Comparison of ENCODE assay signal across 21 cellular contexts in the genomic region with DNA sequence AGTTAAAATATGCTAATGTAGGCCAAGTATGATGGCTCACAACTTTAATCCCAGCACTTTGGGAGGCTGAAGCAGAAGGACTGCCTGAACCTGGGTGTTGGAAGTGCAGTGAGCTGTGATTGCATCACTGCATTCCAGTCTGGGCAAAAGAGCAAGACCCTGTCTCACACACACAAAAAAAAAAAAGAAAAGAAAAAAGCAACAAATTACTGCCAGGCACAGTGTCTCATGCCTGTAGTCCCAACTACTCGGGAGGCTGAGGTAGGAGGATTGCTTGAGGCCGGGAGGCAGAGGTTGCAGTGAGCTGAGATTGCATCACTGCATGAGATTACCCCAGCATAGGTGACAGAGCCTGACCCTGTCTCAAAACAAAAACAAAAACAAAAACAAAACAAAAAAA.
DNase-seq lines count a peak whose midpoint lies in the region; TF ChIP-seq lines count a peak whose summit lies in the region.
"Had no signal": no experiment of that assay in that cellular context is flagged by ENCODE, and none has a peak within 500 bp of the region (broad histone marks: within the 10 kb centered on the region; RNA-seq: fewer than 3 reads in every experiment).

No MANE protein-coding gene starts in this region.

- H3K27me3 ChIP-seq in fibroblast of lung (ENCODE audit: control insufficient read depth, insufficient read depth, low read length) (no peaks in the 10 kb centered on the region), mesendoderm (ENCODE audit: insufficient read depth, low read length, poor library complexity) (no peaks in the 10 kb centered on the region), GM23248 (replicated peaks; ENCODE audit: insufficient read depth) (no peaks in the 10 kb centered on the region)
- H3K27me3 ChIP-seq: esophagus squamous epithelium, heart left ventricle, sigmoid colon had no signal

- H3K79me2 ChIP-seq in fibroblast of lung (ENCODE audit: control insufficient read depth, insufficient read depth, low read length) (peaks cover 2% of the 10 kb centered on the region), mesendoderm (ENCODE audit: control insufficient read depth, insufficient read depth, low read length) (no peaks in the 10 kb centered on the region), GM23248 (ENCODE audit: insufficient read depth) (peaks cover 92% of the 10 kb centered on the region)

- no peaks in the 10 kb centered on the region for H3K36me3 ChIP-seq in fibroblast of lung (ENCODE audit: control insufficient read depth, insufficient read depth, low read length)
- H3K36me3 ChIP-seq in mesendoderm (ENCODE audit: control insufficient read depth, insufficient read depth, low read length): no peaks in the 10 kb centered on the region
- H3K36me3 ChIP-seq in GM23248 (ENCODE audit: low read depth): no peaks in the 10 kb centered on the region
- H3K36me3 ChIP-seq: esophagus squamous epithelium, heart left ventricle, sigmoid colon had no signal

- H4K20me1 ChIP-seq in fibroblast of lung (ENCODE audit: control insufficient read depth, extremely low read depth, insufficient read depth, low read length): no peaks in the 10 kb centered on the region
- H4K20me1 ChIP-seq in GM23248 (ENCODE audit: insufficient read depth): no peaks in the 10 kb centered on the region

- peak; percentile 5 for DNase-seq in ELF-1 (ENCODE audit: low read depth, low spot score)
- DNase-seq in NCI-H226: peak; percentile 45
- peak; percentile 14 to 63 for DNase-seq in fibroblast of lung (ENCODE audit: low read depth in 2 of 2)
- peak; percentile 57 for DNase-seq in mesendoderm
- no peak for DNase-seq in head of caudate nucleus
- DNase-seq in GM23248: no peak
- no peak for DNase-seq in NCI-H146 treated with DMSO at 0.1 percent for 48 hours (lab: John Stamatoyannopoulos, UW; ENCODE audit: unreplicated experiment)
- DNase-seq: activated naive CD8-positive, alpha-beta T cell treated with anti-CD3 and anti-CD28 coated beads, Interleukin-2, amount 50 U/mL, for 24 hours; esophagus squamous epithelium; H9; heart left ventricle; NCI-H1105 treated with DMSO at 0.1 percent for 48 hours; NCI-H526 treated with DMSO at 0.1 percent for 48 hours; posterior cingulate gyrus; sigmoid colon; substantia nigra; T-helper 2 cell had no signal

- H3K9ac ChIP-seq in fibroblast of lung (ENCODE audit: insufficient read depth, low read length) (no peak overlapping the region), mesendoderm (ENCODE audit: low read length) (no peak overlapping the region), GM23248 (no peak overlapping the region)

- H3F3A ChIP-seq in GM23248 (ENCODE audit: insufficient read depth): no peaks in the 10 kb centered on the region

- no CpG with 5 or more reads among the region's 2 CpGs for WGBS in mesendoderm (ENCODE audit: extremely low coverage, insufficient coverage, low lambda C conversion rate)
- WGBS in GM23248 (ENCODE audit: low coverage in 1 of 2, low lambda C conversion rate in 2 of 2, missing lambda C conversion rate in 2 of 2), 2 experiments: 94% methylated on average over 2 of the region's 2 CpGs

- H2AK5ac ChIP-seq in mesendoderm (ENCODE audit: low read length): no peak overlapping the region

- H3K4me2 ChIP-seq in fibroblast of lung (ENCODE audit: extremely low read depth, insufficient read depth, low read length) (no peak overlapping the region), mesendoderm (ENCODE audit: low read length) (no peak overlapping the region), GM23248 (ENCODE audit: unreplicated experiment) (no peak overlapping the region)

- H2BK5ac ChIP-seq in mesendoderm (ENCODE audit: low read length): no peak overlapping the region

- H3K9me3 ChIP-seq in fibroblast of lung (ENCODE audit: control insufficient read depth, insufficient read depth, low read depth, low read length) (no peaks in the 10 kb centered on the region), GM23248 (ENCODE audit: low read depth) (no peaks in the 10 kb centered on the region)
- H3K9me3 ChIP-seq: esophagus squamous epithelium, heart left ventricle, sigmoid colon had no signal

- H3K9me2 ChIP-seq in GM23248 (ENCODE audit: insufficient read depth): no peaks in the 10 kb centered on the region

- H4K5ac ChIP-seq in mesendoderm (ENCODE audit: low read length): no peak overlapping the region

- intact Hi-C loops in head of caudate nucleus (cut with DNase I): no loop called here

- no peak overlapping the region for H3K27ac ChIP-seq in fibroblast of lung (ENCODE audit: insufficient read depth, low read length)
- no peak overlapping the region for H3K27ac ChIP-seq in mesendoderm (ENCODE audit: low read depth, low read length)
- no peak overlapping the region for H3K27ac ChIP-seq in GM23248
- H3K27ac ChIP-seq: coronary artery, esophagus squamous epithelium, heart left ventricle, RWPE1, sigmoid colon, SK-N-MC, VCaP had no signal

- H2AFZ ChIP-seq in fibroblast of lung (ENCODE audit: low read length) (no peak overlapping the region), GM23248 (no peak overlapping the region)

- H3K56ac ChIP-seq in mesendoderm (ENCODE audit: low read length): no peak overlapping the region

- H3K4me3 ChIP-seq in fibroblast of lung (replicated peaks in 1 of 4; ENCODE audit: control extremely low read depth in 1 of 4, insufficient read depth in 1 of 4, low read depth in 3 of 4, low read length in 4 of 4): no peak overlapping the region
- no peak overlapping the region for H3K4me3 ChIP-seq in mesendoderm (ENCODE audit: low read length)
- H3K4me3 ChIP-seq in GM23248: no peak overlapping the region
- H3K4me3 ChIP-seq: coronary artery, esophagus squamous epithelium, heart left ventricle, sigmoid colon, SK-N-MC had no signal

- no peak for TF ChIP-seq CTCF in fibroblast of lung (conservative IDR thresholded peaks at IDR 0.05 in 1 of 2, IDR thresholded peaks at IDR 0.05 in 1 of 2; ENCODE audit: low read depth in 1 of 2, low read length in 2 of 2)

- H2BK120ac ChIP-seq in mesendoderm (ENCODE audit: low read depth, low read length): peak overlapping the region; percentile 23

- H2BK15ac ChIP-seq in mesendoderm (replicated peaks; ENCODE audit: low read depth): no peak overlapping the region

- no peak overlapping the region for H3K18ac ChIP-seq in mesendoderm (ENCODE audit: low read length)

- no peaks in the 10 kb centered on the region for H3K79me1 ChIP-seq in mesendoderm (ENCODE audit: low read length)

- peaks cover 4% of the 10 kb centered on the region for H3K4me1 ChIP-seq in fibroblast of lung (ENCODE audit: control insufficient read depth, extremely low read depth, insufficient read depth, low read length)
- no peaks in the 10 kb centered on the region for H3K4me1 ChIP-seq in mesendoderm (ENCODE audit: control insufficient read depth, low read depth, low read length)
- H3K4me1 ChIP-seq in GM23248 (ENCODE audit: insufficient read depth): peaks cover 20% of the 10 kb centered on the region

- no peak overlapping the region for H3K4ac ChIP-seq in mesendoderm (ENCODE audit: low read depth, low read length)

- in situ Hi-C loops in GM23248 (cut with MboI): no loop called here

- peak overlapping the region; percentile 76 for H4K8ac ChIP-seq in mesendoderm (ENCODE audit: low read depth, low read length)

- no peak overlapping the region for H3K23ac ChIP-seq in mesendoderm (ENCODE audit: low read length)

Comparison
In these comparisons a context has a peak if more than half of its experiments do, and no peak if none do; other contexts are left out.
1. DNase-seq: peak in ELF-1 (single experiment), NCI-H226 (single experiment), fibroblast of lung (2 of 2) and mesendoderm (single experiment); none in head of caudate nucleus (0 of 42), GM23248 (single experiment) and NCI-H146 treated with DMSO at 0.1 percent for 48 hours (single experiment).